ENCODE assay signal across 18 cellular contexts in genomic region chr11:1476946-1477736, GRCh38.
"Had no signal": no experiment of that assay in that cellular context is flagged by ENCODE, and none has a peak within 500 bp of the region (broad histone marks: within the 10 kb centered on the region; RNA-seq: fewer than 3 reads in every experiment).

No MANE protein-coding gene starts in this region.

- H3K27me3 ChIP-seq: ascending aorta, brain microvascular endothelial cell, esophagus squamous epithelium, gastroesophageal sphincter, heart left ventricle, ovary had no signal

- H3K27ac ChIP-seq: ascending aorta, brain microvascular endothelial cell, heart left ventricle, ovary, thoracic aorta had no signal

- H3K4me3 ChIP-seq: ascending aorta, esophagus squamous epithelium, gastroesophageal sphincter, heart left ventricle, lung, ovary, thoracic aorta had no signal

- DNase-seq: activated CD4-positive, alpha-beta T cell treated with anti-CD3 and anti-CD28 coated beads for 1 hour; activated CD4-positive, alpha-beta T cell treated with anti-CD3 and anti-CD28 coated beads, Interleukin-2, amount 50 U/mL, for 1 hour; activated CD8-positive, alpha-beta T cell treated with anti-CD3 and anti-CD28 coated beads, Interleukin-2, amount 10 ng/mL, durations not matched to agents 7 days and 5 days; activated gamma-delta T cell; brain microvascular endothelial cell; esophagus squamous epithelium; islet precursor cell; naive thymus-derived CD4-positive, alpha-beta T cell; stimulated activated CD4-positive, alpha-beta T cell treated with anti-CD3 and anti-CD28 coated beads, Interleukin-4, amount 100 ng/mL, for 1 hour; stimulated activated naive CD4-positive, alpha-beta T cell treated with Interleukin-2 at 50 U/mL for 16 hours; T-helper 9 cell had no signal

- H3K36me3 ChIP-seq: ovary had no signal

- ATAC-seq: activated CD8-positive, alpha-beta T cell treated with anti-CD3 and anti-CD28 coated beads, Interleukin-2, amount 10 ng/mL, durations not matched to agents 7 days and 5 days; gastroesophageal sphincter; heart left ventricle; left colon; naive thymus-derived CD4-positive, alpha-beta T cell had no signal

- H3K9me3 ChIP-seq: ascending aorta, esophagus squamous epithelium, gastroesophageal sphincter, heart left ventricle, ovary, thoracic aorta had no signal
